18 cellular contexts compared by ENCODE assay signal in the genomic region with DNA sequence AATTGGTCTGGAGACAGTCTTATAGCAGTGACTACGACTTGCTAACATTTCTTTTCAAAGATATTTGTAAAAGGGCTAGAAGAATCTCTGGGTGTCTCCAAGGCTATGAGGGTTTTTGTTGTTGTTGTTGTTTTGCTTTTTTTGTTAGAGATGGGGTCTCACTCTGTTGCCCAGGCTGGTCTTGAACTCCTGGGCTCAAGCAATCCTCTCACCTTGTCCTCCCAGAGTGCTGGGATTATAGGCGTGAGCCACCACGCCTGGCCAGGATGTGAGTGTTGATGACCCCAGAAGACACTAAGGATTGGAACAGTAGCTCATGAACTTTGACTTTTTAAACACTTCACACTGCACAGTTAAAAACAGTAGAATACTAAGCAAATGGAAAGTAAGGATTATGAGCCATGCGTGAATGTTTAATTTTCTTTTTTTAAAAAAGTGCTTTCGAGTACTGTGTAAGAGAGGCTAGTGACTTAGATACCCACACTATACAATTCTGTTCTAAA.
A peak's percentile ranks its signal among the peaks of the same experiment; 100 is the strongest.
DNase-seq lines count a peak whose midpoint lies in the region; ATAC-seq and TF ChIP-seq lines count a peak whose summit lies in the region.
"Had no signal": no experiment of that assay in that cellular context is flagged by ENCODE, and none has a peak within 500 bp of the region (broad histone marks: within the 10 kb centered on the region; RNA-seq: fewer than 3 reads in every experiment).

No MANE protein-coding gene starts in this region.

- TF ChIP-seq POLR2A in sigmoid colon (IDR thresholded peaks at IDR 0.05) (no peak), transverse colon (IDR thresholded peaks at IDR 0.05) (no peak)

- H3K27me3 ChIP-seq in left ventricle myocardium inferior (ENCODE audit: low read depth): no peaks in the 10 kb centered on the region
- no peaks in the 10 kb centered on the region for H3K27me3 ChIP-seq in heart right ventricle
- H3K27me3 ChIP-seq in SJSA1 (replicated peaks): no peaks in the 10 kb centered on the region
- no peaks in the 10 kb centered on the region for H3K27me3 ChIP-seq in sigmoid colon
- no peaks in the 10 kb centered on the region for H3K27me3 ChIP-seq in transverse colon

- TF ChIP-seq EP300 in sigmoid colon (IDR thresholded peaks at IDR 0.05) (no peak), transverse colon (IDR thresholded peaks at IDR 0.05; ENCODE audit: low read depth) (no peak)

- H3K4me3 ChIP-seq in left ventricle myocardium inferior: no peak overlapping the region
- no peak overlapping the region for H3K4me3 ChIP-seq in heart right ventricle
- H3K4me3 ChIP-seq in SJSA1: no peak overlapping the region
- no peak overlapping the region for H3K4me3 ChIP-seq in sigmoid colon
- H3K4me3 ChIP-seq in transverse colon: no peak overlapping the region

- DNase-seq in left ventricle myocardium inferior: no peak
- DNase-seq in heart right ventricle: no peak
- no peak for DNase-seq in SJSA1 (ENCODE audit: low read depth in 1 of 2, low spot score in 2 of 2)
- no peak for DNase-seq in left lobe of liver (ENCODE audit: low spot score)
- DNase-seq in sigmoid colon: no peak
- no peak for DNase-seq in NCI-H2081 (lab: John Stamatoyannopoulos, UW)
- DNase-seq in transverse colon: no peak
- DNase-seq in stimulated activated CD4-positive, alpha-beta T cell treated with anti-CD3 and anti-CD28 coated beads, Interleukin-12 subunit alpha, Interleukin-12 subunit beta, amount 100 ng/mL, for 4 hours: no peak
- DNase-seq: CD4-positive, CD25-positive, alpha-beta regulatory T cell; COR-L47; GDM1; GOT3; NCI-H187; NCI-H226; NCI-H524; NCI-H82; SHP77 had no signal

- in situ Hi-C loops in transverse colon (cut with MboI; ENCODE audit: low pct_ligation_motif_present in 1 of 4, low pct_unique_long_range_greater_than_20kb in 1 of 4, low sequenced_read_pairs in 3 of 4): no loop called here

- no peaks in the 10 kb centered on the region for H3K36me3 ChIP-seq in left ventricle myocardium inferior
- no peaks in the 10 kb centered on the region for H3K36me3 ChIP-seq in heart right ventricle
- no peaks in the 10 kb centered on the region for H3K36me3 ChIP-seq in SJSA1
- H3K36me3 ChIP-seq in sigmoid colon: no peaks in the 10 kb centered on the region
- H3K36me3 ChIP-seq in transverse colon: no peaks in the 10 kb centered on the region

- intact Hi-C loops in left ventricle myocardium inferior (cut with micrococcal nuclease): no loop called here
- intact Hi-C loops in heart right ventricle (cut with DNase I): loop anchor here in 1 of 10 donors (5.0 kb wide), 1 partner anchor 75 kb away; the partner anchor contains the start of gene GCNT2
- intact Hi-C loops in sigmoid colon (cut with DNase I): no loop called here
- intact Hi-C loops in transverse colon (cut with DNase I; ENCODE audit: low total_unique reads): no loop called here

- ATAC-seq in heart right ventricle (no peak), left lobe of liver (peak; percentile 67)

- H3K9me3 ChIP-seq in left ventricle myocardium inferior (replicated peaks) (no peaks in the 10 kb centered on the region), heart right ventricle (no peaks in the 10 kb centered on the region), SJSA1 (replicated peaks) (no peaks in the 10 kb centered on the region), sigmoid colon (no peaks in the 10 kb centered on the region), transverse colon (no peaks in the 10 kb centered on the region)

- H3K4me1 ChIP-seq in left ventricle myocardium inferior: peaks cover 40% of the 10 kb centered on the region
- H3K4me1 ChIP-seq in heart right ventricle: peaks cover 0 to 43% (median 19%) of the 10 kb centered on the region in 9 donors
- H3K4me1 ChIP-seq in SJSA1 (replicated peaks): peaks cover 34% of the 10 kb centered on the region
- H3K4me1 ChIP-seq in sigmoid colon: peaks cover 0 to 35% (median 24%) of the 10 kb centered on the region in 4 donors
- peaks cover 0 to 8% (median 3%) of the 10 kb centered on the region in 4 donors for H3K4me1 ChIP-seq in transverse colon

- TF ChIP-seq CTCF in left ventricle myocardium inferior (IDR thresholded peaks at IDR 0.05; ENCODE audit: borderline replicate concordance) (no peak), heart right ventricle (IDR thresholded peaks at IDR 0.05) (no peak), sigmoid colon (IDR thresholded peaks at IDR 0.05) (no peak), transverse colon (IDR thresholded peaks at IDR 0.05) (no peak)

- peak overlapping the region; percentile 54 for H3K27ac ChIP-seq in left ventricle myocardium inferior (replicated peaks)
- H3K27ac ChIP-seq in heart right ventricle: peak overlapping the region in 4 of 10 donors; percentile 15 to 37 (median 32)
- H3K27ac ChIP-seq in SJSA1: 0 out of 2 replicates have a peak overlapping the region, but pooled peaks have one; percentile 7
- peak overlapping the region in 3 of 4 donors; percentile 33 to 52 (median 45) for H3K27ac ChIP-seq in sigmoid colon
- H3K27ac ChIP-seq in transverse colon: peak overlapping the region in 1 of 4 donors; percentile 1
- H3K27ac ChIP-seq: 22Rv1 had no signal

- 88 to 94% methylated on average over 5 of the region's 5 CpGs for WGBS in heart right ventricle, 2 donors
- 84 to 93% methylated on average over 5 of the region's 5 CpGs for WGBS in sigmoid colon, 2 donors
- 90 to 91% methylated on average over 4 to 5 of the region's 5 CpGs for WGBS in transverse colon (ENCODE audit: low coverage in 1 of 2), 2 donors
